In genomic region chr6:142373268-142374089, GRCh38 we compare ENCODE assay signal across 1 cellular context.
A peak's percentile ranks its signal among the peaks of the same experiment; 100 is the strongest.
TF ChIP-seq lines count a peak whose summit lies in the region.

No MANE protein-coding gene starts in this region.

TF ChIP-seq in HepG2, 621 proteins besides CTCF, POLR2A, EP300 and RAD21 (continued from another document and continues in another):
- TF ChIP-seq, protein P1, sequence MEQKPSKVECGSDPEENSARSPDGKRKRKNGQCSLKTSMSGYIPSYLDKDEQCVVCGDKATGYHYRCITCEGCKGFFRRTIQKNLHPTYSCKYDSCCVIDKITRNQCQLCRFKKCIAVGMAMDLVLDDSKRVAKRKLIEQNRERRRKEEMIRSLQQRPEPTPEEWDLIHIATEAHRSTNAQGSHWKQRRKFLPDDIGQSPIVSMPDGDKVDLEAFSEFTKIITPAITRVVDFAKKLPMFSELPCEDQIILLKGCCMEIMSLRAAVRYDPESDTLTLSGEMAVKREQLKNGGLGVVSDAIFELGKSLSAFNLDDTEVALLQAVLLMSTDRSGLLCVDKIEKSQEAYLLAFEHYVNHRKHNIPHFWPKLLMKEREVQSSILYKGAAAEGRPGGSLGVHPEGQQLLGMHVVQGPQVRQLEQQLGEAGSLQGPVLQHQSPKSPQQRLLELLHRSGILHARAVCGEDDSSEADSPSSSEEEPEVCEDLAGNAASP (CRISPR knock-in tag; IDR thresholded peaks at IDR 0.05; ENCODE audit: borderline replicate concordance), result no peak
- TF ChIP-seq PPARG (CRISPR knock-in tag; conservative IDR thresholded peaks at IDR 0.05), result no peak; the same call in 1 of the 2 replicates
- TF ChIP-seq NFE2 (CRISPR knock-in tag; IDR thresholded peaks at IDR 0.05), result no peak
- TF ChIP-seq ZNF414 (CRISPR knock-in tag; IDR thresholded peaks at IDR 0.05), result 0 out of 2 replicates have a peak, but pooled peaks have one; percentile 28
- TF ChIP-seq ZBTB43 (CRISPR knock-in tag; conservative IDR thresholded peaks at IDR 0.05), result no peak
- TF ChIP-seq ZNF557 (CRISPR knock-in tag; IDR thresholded peaks at IDR 0.05), result no peak
- TF ChIP-seq SIN3B (IDR thresholded peaks at IDR 0.05; ENCODE audit: low read length), result no peak
- no peak for TF ChIP-seq NCOA5 (CRISPR knock-in tag; IDR thresholded peaks at IDR 0.05)
- TF ChIP-seq, protein P2, sequence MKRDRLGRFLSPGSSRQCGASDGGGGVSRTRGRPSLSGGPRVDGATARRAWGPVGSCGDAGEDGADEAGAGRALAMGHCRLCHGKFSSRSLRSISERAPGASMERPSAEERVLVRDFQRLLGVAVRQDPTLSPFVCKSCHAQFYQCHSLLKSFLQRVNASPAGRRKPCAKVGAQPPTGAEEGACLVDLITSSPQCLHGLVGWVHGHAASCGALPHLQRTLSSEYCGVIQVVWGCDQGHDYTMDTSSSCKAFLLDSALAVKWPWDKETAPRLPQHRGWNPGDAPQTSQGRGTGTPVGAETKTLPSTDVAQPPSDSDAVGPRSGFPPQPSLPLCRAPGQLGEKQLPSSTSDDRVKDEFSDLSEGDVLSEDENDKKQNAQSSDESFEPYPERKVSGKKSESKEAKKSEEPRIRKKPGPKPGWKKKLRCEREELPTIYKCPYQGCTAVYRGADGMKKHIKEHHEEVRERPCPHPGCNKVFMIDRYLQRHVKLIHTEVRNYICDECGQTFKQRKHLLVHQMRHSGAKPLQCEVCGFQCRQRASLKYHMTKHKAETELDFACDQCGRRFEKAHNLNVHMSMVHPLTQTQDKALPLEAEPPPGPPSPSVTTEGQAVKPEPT (CRISPR knock-in tag; IDR thresholded peaks at IDR 0.05; ENCODE audit: low read depth), result no peak
- no peak for TF ChIP-seq ZNF230 (CRISPR knock-in tag; IDR thresholded peaks at IDR 0.05)
- no peak for TF ChIP-seq KLF15 (CRISPR knock-in tag; IDR thresholded peaks at IDR 0.05; ENCODE audit: borderline replicate concordance)
- TF ChIP-seq ZNF337 (CRISPR knock-in tag; IDR thresholded peaks at IDR 0.05; ENCODE audit: borderline replicate concordance, low read depth), result no peak
- no peak for TF ChIP-seq HOXA5 (CRISPR knock-in tag; IDR thresholded peaks at IDR 0.05)
- TF ChIP-seq CEBPB (IDR thresholded peaks at IDR 0.05; ENCODE audit: borderline replicate concordance, low read depth, low read length), result no peak
- TF ChIP-seq PRMT3 (CRISPR knock-in tag; IDR thresholded peaks at IDR 0.05; ENCODE audit: borderline replicate concordance, low read depth), result no peak
- no peak for TF ChIP-seq SSRP1 (CRISPR knock-in tag; IDR thresholded peaks at IDR 0.05)
- no peak for TF ChIP-seq ZNF691 (CRISPR knock-in tag; IDR thresholded peaks at IDR 0.05; ENCODE audit: borderline replicate concordance, low read depth)
- no peak for TF ChIP-seq CREB1 (IDR thresholded peaks at IDR 0.05)
- 0 out of 2 replicates have a peak, but pooled peaks have one; percentile 28 for TF ChIP-seq CREB1 (CRISPR knock-in tag; IDR thresholded peaks at IDR 0.05)
- TF ChIP-seq ZSCAN9 (CRISPR knock-in tag; IDR thresholded peaks at IDR 0.05; ENCODE audit: borderline replicate concordance), result no peak
- TF ChIP-seq RBM22 (optimal IDR thresholded peaks at IDR 0.05; ENCODE audit: low read length), result no peak
- TF ChIP-seq THAP7 (CRISPR knock-in tag; IDR thresholded peaks at IDR 0.05), result no peak
- no peak for TF ChIP-seq ZNF142 (CRISPR knock-in tag; IDR thresholded peaks at IDR 0.05)
- no peak for TF ChIP-seq ZNF354B (CRISPR knock-in tag; IDR thresholded peaks at IDR 0.05)
- TF ChIP-seq ZC3H13 (CRISPR knock-in tag; IDR thresholded peaks at IDR 0.05), result no peak
- no peak for TF ChIP-seq NONO (IDR thresholded peaks at IDR 0.05)
- no peak for TF ChIP-seq NONO (CRISPR knock-in tag; conservative IDR thresholded peaks at IDR 0.05)
- no peak for TF ChIP-seq TOE1 (CRISPR knock-in tag; IDR thresholded peaks at IDR 0.05)
- TF ChIP-seq FOXA1 (IDR thresholded peaks at IDR 0.05), result no peak
- peak; percentile 15; the same call in 1 of the 2 replicates for TF ChIP-seq FOXA1 (CRISPR knock-in tag; IDR thresholded peaks at IDR 0.05)
- no peak for TF ChIP-seq ZNF780A (CRISPR knock-in tag; IDR thresholded peaks at IDR 0.05)
- no peak for TF ChIP-seq ZNF709 (CRISPR knock-in tag; IDR thresholded peaks at IDR 0.05)
- TF ChIP-seq, protein P3, sequence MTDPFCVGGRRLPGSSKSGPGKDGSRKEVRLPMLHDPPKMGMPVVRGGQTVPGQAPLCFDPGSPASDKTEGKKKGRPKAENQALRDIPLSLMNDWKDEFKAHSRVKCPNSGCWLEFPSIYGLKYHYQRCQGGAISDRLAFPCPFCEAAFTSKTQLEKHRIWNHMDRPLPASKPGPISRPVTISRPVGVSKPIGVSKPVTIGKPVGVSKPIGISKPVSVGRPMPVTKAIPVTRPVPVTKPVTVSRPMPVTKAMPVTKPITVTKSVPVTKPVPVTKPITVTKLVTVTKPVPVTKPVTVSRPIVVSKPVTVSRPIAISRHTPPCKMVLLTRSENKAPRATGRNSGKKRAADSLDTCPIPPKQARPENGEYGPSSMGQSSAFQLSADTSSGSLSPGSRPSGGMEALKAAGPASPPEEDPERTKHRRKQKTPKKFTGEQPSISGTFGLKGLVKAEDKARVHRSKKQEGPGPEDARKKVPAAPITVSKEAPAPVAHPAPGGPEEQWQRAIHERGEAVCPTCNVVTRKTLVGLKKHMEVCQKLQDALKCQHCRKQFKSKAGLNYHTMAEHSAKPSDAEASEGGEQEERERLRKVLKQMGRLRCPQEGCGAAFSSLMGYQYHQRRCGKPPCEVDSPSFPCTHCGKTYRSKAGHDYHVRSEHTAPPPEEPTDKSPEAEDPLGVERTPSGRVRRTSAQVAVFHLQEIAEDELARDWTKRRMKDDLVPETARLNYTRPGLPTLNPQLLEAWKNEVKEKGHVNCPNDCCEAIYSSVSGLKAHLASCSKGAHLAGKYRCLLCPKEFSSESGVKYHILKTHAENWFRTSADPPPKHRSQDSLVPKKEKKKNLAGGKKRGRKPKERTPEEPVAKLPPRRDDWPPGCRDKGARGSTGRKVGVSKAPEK (CRISPR knock-in tag; IDR thresholded peaks at IDR 0.05; ENCODE audit: borderline replicate concordance), result no peak
- peak; percentile 16; the same call in 1 of the 2 replicates for TF ChIP-seq ETV5 (CRISPR knock-in tag; IDR thresholded peaks at IDR 0.05; ENCODE audit: borderline replicate concordance)
- TF ChIP-seq NFIC (IDR thresholded peaks at IDR 0.05; ENCODE audit: low read length), result no peak
- TF ChIP-seq RBM39 (IDR thresholded peaks at IDR 0.05; ENCODE audit: low read depth, low read length, poor library complexity, severe bottlenecking), result no peak
- no peak for TF ChIP-seq ZNF720 (CRISPR knock-in tag; IDR thresholded peaks at IDR 0.05)
- TF ChIP-seq PHF8 (CRISPR knock-in tag; IDR thresholded peaks at IDR 0.05), result no peak
- TF ChIP-seq AHDC1 (CRISPR knock-in tag; IDR thresholded peaks at IDR 0.05; ENCODE audit: borderline replicate concordance), result peak; percentile 65; the same call in 1 of the 2 replicates
